ENCODE assay signal across 11 cellular contexts in genomic region chr9:5338992-5339981, GRCh38. TPM values are rescaled to one million over a fixed set of nuclear protein-coding genes. Genes with fewer than 3 reads are reported as not detected.
DNase-seq lines count a peak whose midpoint lies in the region; ATAC-seq and TF ChIP-seq lines count a peak whose summit lies in the region.
"Not testable (repeated sequence)": the region's sequence is repeated elsewhere in the genome, so short reads cannot be mapped to it uniquely, and the experiment has no call there.
"Had no signal": no experiment of that assay in that cellular context is flagged by ENCODE, and none has a peak within 500 bp of the region (broad histone marks: within the 10 kb centered on the region; RNA-seq: fewer than 3 reads in every experiment).

A gene with protein sequence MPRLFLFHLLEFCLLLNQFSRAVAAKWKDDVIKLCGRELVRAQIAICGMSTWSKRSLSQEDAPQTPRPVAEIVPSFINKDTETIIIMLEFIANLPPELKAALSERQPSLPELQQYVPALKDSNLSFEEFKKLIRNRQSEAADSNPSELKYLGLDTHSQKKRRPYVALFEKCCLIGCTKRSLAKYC (minus strand): TSS chr9:5339876. CDS start chr9:5339746, 130 bp downstream.

- H3K4me1 Mint-ChIP-seq in T-helper 17 cell = peaks cover 15% of the 10 kb centered on the region

- not testable (repeated sequence) for H4K20me1 ChIP-seq in osteoblast (ENCODE audit: insufficient read depth, low read length)

- not testable (repeated sequence) for H3K79me2 ChIP-seq in osteoblast (ENCODE audit: insufficient read depth, low read length)

- peak; percentile 99 for ATAC-seq in GM19043 (IDR thresholded peaks at IDR 0.05; ENCODE audit: low read depth, unreplicated experiment)
- ATAC-seq in HG02759 (IDR thresholded peaks at IDR 0.05; ENCODE audit: unreplicated experiment) = peak; percentile 99
- ATAC-seq in HG03571 (IDR thresholded peaks at IDR 0.05; ENCODE audit: unreplicated experiment) = peak; percentile 99
- peak; percentile 98 for ATAC-seq in T-helper 17 cell
- ATAC-seq in left cardiac atrium = peak; percentile 100

- peak within 1 kb of the TSS; percentile 81 for H3K27ac Mint-ChIP-seq in T-helper 17 cell

- not testable (repeated sequence) for H3K4me1 ChIP-seq in BE2C; ascending aorta; osteoblast (ENCODE audit: insufficient read depth, low read length)

- TF ChIP-seq CTCF in BE2C (IDR thresholded peaks at IDR 0.05; ENCODE audit: low read depth, low read length); ascending aorta (IDR thresholded peaks at IDR 0.05); osteoblast (IDR thresholded peaks at IDR 0.05; ENCODE audit: extremely low read depth, low read depth, low read length): not testable (repeated sequence)

- peak within 1 kb of the TSS; percentile 61 for H3K4me2 ChIP-seq in osteoblast (ENCODE audit: insufficient read depth, low read length)

- not testable (repeated sequence) for H3K27me3 ChIP-seq in BE2C, ascending aorta
- H3K27me3 ChIP-seq in osteoblast (ENCODE audit: insufficient read depth, low read length) = peaks cover 20% of the 10 kb centered on the region

- not testable (repeated sequence) for H3K36me3 ChIP-seq in BE2C; ascending aorta; osteoblast (ENCODE audit: insufficient read depth, low read length)

- H3K4me3 ChIP-seq in BE2C (ENCODE audit: low read depth, low read length) = peak within 1 kb of the TSS; percentile 23
- peak within 1 kb of the TSS; percentile 26 to 34 for H3K4me3 ChIP-seq in ascending aorta
- H3K4me3 ChIP-seq in osteoblast (ENCODE audit: insufficient read depth, low read length) = not testable (repeated sequence)

- H3K36me3 Mint-ChIP-seq in T-helper 17 cell (ENCODE audit: low read depth) = not testable (repeated sequence)

- not testable (repeated sequence) for H3K4me3 Mint-ChIP-seq in T-helper 17 cell

- not testable (repeated sequence) for H3K27ac ChIP-seq in ascending aorta; osteoblast (ENCODE audit: low read depth, low read length)

- intact Hi-C loops in ascending aorta (cut with DNase I); left cardiac atrium (cut with DNase I): not testable (repeated sequence)

- H3K27me3 Mint-ChIP-seq in T-helper 17 cell = not testable (repeated sequence)

- peak within 1 kb of the TSS; percentile 68 for H2AFZ ChIP-seq in osteoblast (ENCODE audit: low read length)

- not testable (repeated sequence) for DNase-seq in BE2C; T-helper 17 cell; ascending aorta (ENCODE audit: low spot score in 2 of 2); left cardiac atrium; osteoblast (ENCODE audit: insufficient read length, low spot score, missing footprints)

- not testable (repeated sequence) for H3K9me3 ChIP-seq in BE2C; T-helper 17 cell (ENCODE audit: control insufficient read depth, low read length, poor library complexity, severe bottlenecking); ascending aorta; osteoblast (ENCODE audit: low read depth, low read length)

RNA-seq across cellular contexts. Expression of the gene that starts here (rescaled TPM):
- polyA plus RNA-seq in BE2C (2012; ENCODE audit: insufficient read depth, insufficient read length, low read depth) = not detected
- total RNA-seq in T-helper 17 cell (1 to 10 TPM in 1 of 2 donors, under 1 TPM in 1; 0.37 to 1.8 TPM), ascending aorta (not detected), left cardiac atrium (under 1 TPM; 0.34 to 0.41 TPM), osteoblast (not detected in 2 replicates)
- total RNA-seq: A673, mucosa of gallbladder, SK-MEL-5 had no signal

Comparison
In these comparisons a context has a peak if more than half of its experiments do, and no peak if none do; other contexts are left out.
1. Peak in ATAC-seq in left cardiac atrium; RNA of the gene not detected or under 1 TPM.